8 cellular contexts compared by ENCODE assay signal in genomic region chr4:153318696-153319320, GRCh38. TPM values are rescaled to one million over a fixed set of nuclear protein-coding genes. Genes with fewer than 3 reads are reported as not detected.
DNase-seq lines count a peak whose midpoint lies in the region; ATAC-seq, FAIRE-seq and TF ChIP-seq lines count a peak whose summit lies in the region.

No MANE protein-coding gene starts in this region.

- 65 to 71% methylated on average over 2 of the region's 2 CpGs for WGBS in thyroid gland, 2 donors

- H3K4me1 Mint-ChIP-seq in brain = peaks cover 16% of the 10 kb centered on the region

- H3K27me3 Mint-ChIP-seq in brain = no peaks in the 10 kb centered on the region

- intact Hi-C loops in kidney (cut with DNase I) = no loop called here
- intact Hi-C loops in thyroid gland (cut with DNase I) = no loop called here

- TF ChIP-seq POLR2A in thyroid gland (IDR thresholded peaks at IDR 0.05) = no peak

- peak; percentile 65 for ATAC-seq in HG02885 (IDR thresholded peaks at IDR 0.05; ENCODE audit: poor library complexity, unreplicated experiment)

- peak overlapping the region; percentile 36 to 70 (median 64) for H3K27ac Mint-ChIP-seq in brain

- H3K36me3 ChIP-seq in kidney (ENCODE audit: control insufficient read depth in 1 of 2, insufficient read depth in 2 of 2, low read length in 2 of 2) (peaks cover 0 to 7% of the 10 kb centered on the region in 2 donors), thyroid gland (peaks cover 8 to 24% of the 10 kb centered on the region in 2 donors)

- H3K4me3 ChIP-seq in kidney (ENCODE audit: low read length in 2 of 2) (no peak overlapping the region), thyroid gland (replicated peaks in 1 of 3) (no peak overlapping the region)

- peaks cover 73% of the 10 kb centered on the region for H3K36me3 Mint-ChIP-seq in brain

- peak; percentile 13 for DNase-seq in stimulated activated CD4-positive, alpha-beta T cell treated with anti-CD3 and anti-CD28 coated beads, Interleukin-2, amount 100 ng/mL, for 4 hours (ENCODE audit: low read depth)
- no peak for DNase-seq in stimulated activated CD4-positive, alpha-beta T cell treated with anti-CD3 and anti-CD28 coated beads, Interleukin-12 subunit alpha, Interleukin-12 subunit beta, amount 100 ng/mL, for 4 hours
- DNase-seq in NCI-H748 treated with DMSO at 0.1 percent for 48 hours (lab: John Stamatoyannopoulos, UW) = peak; percentile 13
- no peak for DNase-seq in kidney
- DNase-seq in thyroid gland = peak; percentile 48 to 52
- DNase-seq in occipital lobe (lab: John Stamatoyannopoulos, UW) = no peak

- H3K4me1 ChIP-seq in kidney (ENCODE audit: control insufficient read depth in 1 of 2, insufficient read depth in 1 of 2, low read depth in 1 of 2, low read length in 2 of 2) (no peaks in the 10 kb centered on the region), thyroid gland (no peaks in the 10 kb centered on the region)

- no peaks in the 10 kb centered on the region for H3K9me3 ChIP-seq in kidney (ENCODE audit: control insufficient read depth in 1 of 2, low read length in 2 of 2)
- H3K9me3 ChIP-seq in thyroid gland = no peaks in the 10 kb centered on the region

- H3K27ac ChIP-seq in kidney (ENCODE audit: low read depth in 2 of 2, low read length in 2 of 2) (no peak overlapping the region), thyroid gland (no peak overlapping the region)

- H3K27me3 ChIP-seq in thyroid gland = no peaks in the 10 kb centered on the region

- TF ChIP-seq CTCF in brain (conservative IDR thresholded peaks at IDR 0.05) = peak; percentile 72 to 74
- TF ChIP-seq CTCF in kidney (IDR thresholded peaks at IDR 0.05; ENCODE audit: borderline replicate concordance, extremely low read depth, insufficient read depth) = peak; percentile 76
- peak; percentile 17 to 85 (median 69) for TF ChIP-seq CTCF in thyroid gland (IDR thresholded peaks at IDR 0.05)

- H3K4me3 Mint-ChIP-seq in brain = no peak overlapping the region

- no peaks in the 10 kb centered on the region for H3K9me3 Mint-ChIP-seq in brain

- FAIRE-seq in kidney (lab: Jason Lieb, UNC) = peak; percentile 91

- H3K9ac ChIP-seq in kidney (ENCODE audit: low read length in 2 of 2) = no peak overlapping the region

RNA-seq across cellular contexts. Expression of gene MND1, which starts 25.7 kb away (rescaled TPM):
- polyA plus RNA-seq in brain (ENCODE audit: insufficient read depth, low read depth, low replicate concordance) (3.0 TPM), kidney (ENCODE audit: insufficient read depth, low read depth, low replicate concordance) (1.5 TPM)
- total RNA-seq in kidney (0.98 TPM), thyroid gland (1 to 10 TPM in 1 of 4 donors, under 1 TPM in 1, not detected in 2; 0.89 to 1.6 TPM), occipital lobe (5.1 TPM)

Comparison
In these comparisons a context has a peak if more than half of its experiments do, and no peak if none do; other contexts are left out.
1. DNase-seq: peak in stimulated activated CD4-positive, alpha-beta T cell treated with anti-CD3 and anti-CD28 coated beads, Interleukin-2, amount 100 ng/mL, for 4 hours (single experiment), NCI-H748 treated with DMSO at 0.1 percent for 48 hours (single experiment) and thyroid gland (2 of 2); none in stimulated activated CD4-positive, alpha-beta T cell treated with anti-CD3 and anti-CD28 coated beads, Interleukin-12 subunit alpha, Interleukin-12 subunit beta, amount 100 ng/mL, for 4 hours (single experiment), kidney (single experiment) and occipital lobe (single experiment).
2. Peak in every context shown above with its lines, with median percentiles within 50 percentile points of each other: CTCF ChIP-seq.